11 cellular contexts compared by ENCODE assay signal in the genomic region with DNA sequence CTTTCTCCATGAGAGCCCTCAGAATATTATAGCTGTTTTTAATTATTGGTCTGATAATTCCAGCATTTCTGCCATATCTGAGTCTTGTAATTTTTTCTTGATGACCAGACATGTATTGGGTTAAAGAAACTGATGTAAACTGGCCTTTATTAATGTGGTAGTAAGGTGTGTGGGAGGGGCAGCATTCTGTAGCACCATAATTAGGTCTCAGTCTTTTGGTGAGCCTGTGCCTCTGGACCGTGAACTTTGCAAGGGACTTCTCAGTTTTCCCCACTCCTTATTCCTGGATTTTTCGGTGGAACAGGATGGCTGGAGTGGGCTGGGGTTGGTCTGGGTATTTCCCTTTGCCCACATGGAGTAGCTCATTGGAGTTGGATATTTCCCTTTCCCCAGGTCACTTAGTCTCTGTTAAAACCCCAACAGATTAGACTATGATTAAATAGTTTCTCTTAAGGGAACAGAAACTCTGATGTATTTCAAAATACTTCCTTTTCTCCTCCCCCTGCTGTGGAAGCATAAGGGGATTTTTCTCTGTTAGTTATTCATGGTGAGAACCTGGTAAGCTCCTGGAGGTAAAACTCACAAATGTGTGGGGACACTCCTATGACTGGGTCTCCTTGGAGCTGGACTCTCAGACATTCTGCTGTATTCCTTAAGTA. TPM values are rescaled to one million over a fixed set of nuclear protein-coding genes. Genes with fewer than 3 reads are reported as not detected.
DNase-seq lines count a peak whose midpoint lies in the region; ATAC-seq and TF ChIP-seq lines count a peak whose summit lies in the region.
"Had no signal": no experiment of that assay in that cellular context is flagged by ENCODE, and none has a peak within 500 bp of the region (broad histone marks: within the 10 kb centered on the region; RNA-seq: fewer than 3 reads in every experiment).

No MANE protein-coding gene starts in this region.

- intact Hi-C loops in MCF 10A (cut with micrococcal nuclease) (no loop called here), breast epithelium (cut with DNase I; ENCODE audit: low total_unique reads) (no loop called here), upper lobe of right lung (cut with DNase I) (no loop called here), cardiac septum (cut with DNase I) (no loop called here)

- H3K27me3 ChIP-seq in breast epithelium (no peaks in the 10 kb centered on the region), upper lobe of right lung (no peaks in the 10 kb centered on the region)

- TF ChIP-seq CTCF in MCF 10A (IDR thresholded peaks at IDR 0.05; ENCODE audit: unreplicated experiment), result no peak
- no peak for TF ChIP-seq CTCF in breast epithelium (IDR thresholded peaks at IDR 0.05)
- no peak for TF ChIP-seq CTCF in upper lobe of right lung (IDR thresholded peaks at IDR 0.05)
- no peak for TF ChIP-seq CTCF in chondrocyte (IDR thresholded peaks at IDR 0.05)

- H3K9me3 ChIP-seq in breast epithelium, result no peaks in the 10 kb centered on the region
- no peaks in the 10 kb centered on the region for H3K9me3 ChIP-seq in upper lobe of right lung

- H3K4me3 Mint-ChIP-seq in MCF 10A (ENCODE audit: unreplicated experiment), result no peak overlapping the region
- H3K4me3 Mint-ChIP-seq in chondrocyte (ENCODE audit: unreplicated experiment), result no peak overlapping the region

- CTCF ChIA-PET in MCF 10A (lab: Yijun Ruan, JAX), result interaction anchor here (0.6 kb wide), 3 partner anchors 11 to 875 kb away, joined by 3 to 6 read pairs (median 3); no protein-coding TSS in a partner anchor

- BruUV-seq in MCF 10A (replicated peaks; lab: Mats Ljungman, UMichigan), result no TSS peak

- H3K4me3 ChIP-seq in breast epithelium (no peak overlapping the region), upper lobe of right lung (no peak overlapping the region)

- H3K9me3 Mint-ChIP-seq in MCF 10A (ENCODE audit: unreplicated experiment), result no peaks in the 10 kb centered on the region
- H3K9me3 Mint-ChIP-seq in chondrocyte (ENCODE audit: low read depth), result peaks cover 6% of the 10 kb centered on the region

- POLR2A ChIA-PET in MCF 10A (lab: Yijun Ruan, JAX), result interaction anchor here (0.6 kb wide), 1 partner anchor 1733 kb away, joined by 3 read pairs; no protein-coding TSS in a partner anchor

- H3K36me3 Mint-ChIP-seq in MCF 10A (ENCODE audit: insufficient read depth, unreplicated experiment) (no peaks in the 10 kb centered on the region), chondrocyte (ENCODE audit: low read depth) (peaks cover 3% of the 10 kb centered on the region)

- H3K36me3 ChIP-seq in breast epithelium (no peaks in the 10 kb centered on the region), upper lobe of right lung (no peaks in the 10 kb centered on the region)

- no peaks in the 10 kb centered on the region for H3K4me1 Mint-ChIP-seq in MCF 10A (ENCODE audit: insufficient read depth, unreplicated experiment)
- H3K4me1 Mint-ChIP-seq in chondrocyte (ENCODE audit: low read depth), result peaks cover 28% of the 10 kb centered on the region

- H3K27ac Mint-ChIP-seq in MCF 10A (ENCODE audit: low read depth, unreplicated experiment) (no peak overlapping the region), chondrocyte (ENCODE audit: unreplicated experiment) (no peak overlapping the region)

- H3K27ac ChIP-seq in breast epithelium (no peak overlapping the region), upper lobe of right lung (no peak overlapping the region)
- H3K27ac ChIP-seq: 22Rv1, HL-60 had no signal

- H3K27me3 Mint-ChIP-seq in MCF 10A (ENCODE audit: insufficient read depth, unreplicated experiment), result no peaks in the 10 kb centered on the region
- no peaks in the 10 kb centered on the region for H3K27me3 Mint-ChIP-seq in chondrocyte (ENCODE audit: low read depth)

- DNase-seq in MCF 10A (ENCODE audit: unreplicated experiment) (peak; percentile 4), breast epithelium (ENCODE audit: low spot score in 2 of 2) (no peak), NOMO-1 treated with DMSO at 0.1 percent for 48 hours (lab: John Stamatoyannopoulos, UW; ENCODE audit: unreplicated experiment) (peak; percentile 80), upper lobe of right lung (no peak), cardiac septum (ENCODE audit: low spot score) (no peak), chondrocyte (ENCODE audit: low spot score) (no peak), mucosa of gallbladder (ENCODE audit: low spot score) (no peak)
- DNase-seq: activated gamma-delta T cell treated with Interleukin-2 at 50 U/mL for 16 hours had no signal

- ATAC-seq in HG02938 (IDR thresholded peaks at IDR 0.05; ENCODE audit: unreplicated experiment), result peak; percentile 86
- peak; percentile 35 for ATAC-seq in upper lobe of right lung

- no peak for TF ChIP-seq POLR2A in breast epithelium (IDR thresholded peaks at IDR 0.05)

- H3K4me1 ChIP-seq in breast epithelium (no peaks in the 10 kb centered on the region), upper lobe of right lung (no peaks in the 10 kb centered on the region)

RNA-seq across cellular contexts. Expression of gene FSD1L, which starts 52.4 kb away (rescaled TPM):
- total RNA-seq in MCF 10A (2022) (6.8 and 7.2 TPM in 2 replicates), breast epithelium (1 to 10 TPM; 3.4 to 5.9 (median 5.2) TPM), upper lobe of right lung (4.5 TPM), cardiac septum (10.8 TPM), chondrocyte (5.6 to 8.0 TPM (median 5.7 TPM) in 3 replicates), mucosa of gallbladder (9.3 TPM)

RNA-seq across cellular contexts. Expression of gene FKTN, which starts 57.7 kb away (rescaled TPM):
- 34.5 and 38.3 TPM in 2 replicates for total RNA-seq in MCF 10A (2022)
- total RNA-seq in breast epithelium, result 10 to 100 TPM in 2 of 3 donors, 1 to 10 TPM in 1; 9.4 to 29.0 (median 12.1) TPM
- total RNA-seq in upper lobe of right lung, result 10.8 TPM
- 8.8 TPM for total RNA-seq in cardiac septum
- total RNA-seq in chondrocyte, result 16.2 to 21.9 TPM (median 21.4 TPM) in 3 replicates
- total RNA-seq in mucosa of gallbladder, result 14.2 TPM

Comparison
In these comparisons a context has a peak if more than half of its experiments do, and no peak if none do; other contexts are left out.
1. DNase-seq: peak in MCF 10A (single experiment) and NOMO-1 treated with DMSO at 0.1 percent for 48 hours (single experiment); none in breast epithelium (0 of 2), upper lobe of right lung (single experiment), cardiac septum (single experiment), chondrocyte (single experiment) and mucosa of gallbladder (single experiment).